ENCODE assay signal across 1 cellular context in the genomic region with DNA sequence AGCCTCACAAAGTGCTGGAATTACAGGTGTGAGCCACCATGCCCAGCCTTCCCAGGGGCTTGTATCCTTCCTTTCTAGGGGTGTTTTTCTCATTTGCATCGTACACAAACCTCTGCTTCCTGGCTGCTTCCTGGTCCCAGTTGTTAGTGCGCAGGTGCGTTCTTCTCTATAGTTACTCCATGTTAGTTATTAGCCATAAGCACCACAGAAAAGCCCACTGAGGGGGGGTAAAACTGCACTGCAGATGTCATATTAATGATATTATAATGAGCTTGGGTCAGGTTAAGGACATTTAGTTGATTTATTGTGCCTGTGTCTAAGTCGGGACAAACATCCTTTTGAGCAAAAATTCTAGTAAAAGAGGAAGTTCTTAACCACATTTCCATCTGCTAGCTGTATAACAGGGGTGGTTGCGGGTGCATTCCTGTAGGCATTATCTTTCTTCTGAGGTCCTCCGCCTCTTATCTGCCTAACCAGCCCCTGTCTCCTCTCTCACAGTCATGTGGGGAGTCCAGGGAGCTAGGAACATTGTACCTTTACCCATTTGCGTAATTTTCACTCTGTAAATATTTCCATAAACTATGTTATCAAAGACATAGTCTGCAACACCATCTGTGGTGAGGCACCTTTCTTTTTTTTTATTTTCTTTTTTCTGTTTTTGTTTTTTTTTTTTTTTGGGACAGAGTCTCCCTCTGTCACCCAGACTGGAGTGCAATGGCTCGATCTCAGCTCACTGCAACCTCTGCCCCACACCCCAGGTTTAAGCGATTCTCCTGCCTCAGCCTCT.
TF ChIP-seq lines count a peak whose summit lies in the region.

No MANE protein-coding gene starts in this region.

TF ChIP-seq in HepG2, 621 proteins besides CTCF, POLR2A, EP300 and RAD21 (continued from another document):
- TF ChIP-seq, protein P1, sequence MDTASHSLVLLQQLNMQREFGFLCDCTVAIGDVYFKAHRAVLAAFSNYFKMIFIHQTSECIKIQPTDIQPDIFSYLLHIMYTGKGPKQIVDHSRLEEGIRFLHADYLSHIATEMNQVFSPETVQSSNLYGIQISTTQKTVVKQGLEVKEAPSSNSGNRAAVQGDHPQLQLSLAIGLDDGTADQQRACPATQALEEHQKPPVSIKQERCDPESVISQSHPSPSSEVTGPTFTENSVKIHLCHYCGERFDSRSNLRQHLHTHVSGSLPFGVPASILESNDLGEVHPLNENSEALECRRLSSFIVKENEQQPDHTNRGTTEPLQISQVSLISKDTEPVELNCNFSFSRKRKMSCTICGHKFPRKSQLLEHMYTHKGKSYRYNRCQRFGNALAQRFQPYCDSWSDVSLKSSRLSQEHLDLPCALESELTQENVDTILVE (CRISPR knock-in tag; IDR thresholded peaks at IDR 0.05), result peak; percentile 60; the same call in 1 of the 2 replicates
- peak; percentile 33; the same call in 1 of the 2 replicates for TF ChIP-seq TOE1 (CRISPR knock-in tag; IDR thresholded peaks at IDR 0.05)
- TF ChIP-seq GATA4 (IDR thresholded peaks at IDR 0.05; ENCODE audit: borderline replicate concordance, low read depth), result peak; percentile 79; the same call in 1 of the 2 replicates
- peak; percentile 28; the same call in 1 of the 2 replicates for TF ChIP-seq ZNF205 (CRISPR knock-in tag; IDR thresholded peaks at IDR 0.05)
- TF ChIP-seq ZNF432 (CRISPR knock-in tag; IDR thresholded peaks at IDR 0.05; ENCODE audit: borderline replicate concordance), result no peak
- TF ChIP-seq, protein P2, sequence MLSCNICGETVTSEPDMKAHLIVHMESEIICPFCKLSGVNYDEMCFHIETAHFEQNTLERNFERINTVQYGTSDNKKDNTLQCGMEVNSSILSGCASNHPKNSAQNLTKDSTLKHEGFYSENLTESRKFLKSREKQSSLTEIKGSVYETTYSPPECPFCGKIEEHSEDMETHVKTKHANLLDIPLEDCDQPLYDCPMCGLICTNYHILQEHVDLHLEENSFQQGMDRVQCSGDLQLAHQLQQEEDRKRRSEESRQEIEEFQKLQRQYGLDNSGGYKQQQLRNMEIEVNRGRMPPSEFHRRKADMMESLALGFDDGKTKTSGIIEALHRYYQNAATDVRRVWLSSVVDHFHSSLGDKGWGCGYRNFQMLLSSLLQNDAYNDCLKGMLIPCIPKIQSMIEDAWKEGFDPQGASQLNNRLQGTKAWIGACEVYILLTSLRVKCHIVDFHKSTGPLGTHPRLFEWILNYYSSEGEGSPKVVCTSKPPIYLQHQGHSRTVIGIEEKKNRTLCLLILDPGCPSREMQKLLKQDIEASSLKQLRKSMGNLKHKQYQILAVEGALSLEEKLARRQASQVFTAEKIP (CRISPR knock-in tag; IDR thresholded peaks at IDR 0.05; ENCODE audit: borderline replicate concordance), result no peak
- no peak for TF ChIP-seq SMARCC2 (IDR thresholded peaks at IDR 0.05)
- TF ChIP-seq SRSF9 (IDR thresholded peaks at IDR 0.05; ENCODE audit: borderline replicate concordance, insufficient read depth, low read depth, low read length, poor library complexity, severe bottlenecking), result no peak
- TF ChIP-seq NPAS2 (CRISPR knock-in tag; IDR thresholded peaks at IDR 0.05; ENCODE audit: borderline replicate concordance), result no peak
- TF ChIP-seq, protein P3, sequence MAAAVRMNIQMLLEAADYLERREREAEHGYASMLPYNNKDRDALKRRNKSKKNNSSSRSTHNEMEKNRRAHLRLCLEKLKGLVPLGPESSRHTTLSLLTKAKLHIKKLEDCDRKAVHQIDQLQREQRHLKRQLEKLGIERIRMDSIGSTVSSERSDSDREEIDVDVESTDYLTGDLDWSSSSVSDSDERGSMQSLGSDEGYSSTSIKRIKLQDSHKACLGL (CRISPR knock-in tag; IDR thresholded peaks at IDR 0.05), result no peak
- TF ChIP-seq ZNF350 (CRISPR knock-in tag; IDR thresholded peaks at IDR 0.05; ENCODE audit: borderline replicate concordance, low read depth), result 0 out of 2 replicates have a peak, but pooled peaks have one; percentile 30
- TF ChIP-seq YEATS4 (CRISPR knock-in tag; IDR thresholded peaks at IDR 0.05; ENCODE audit: borderline replicate concordance), result no peak
- TF ChIP-seq SOX5 (CRISPR knock-in tag; IDR thresholded peaks at IDR 0.05; ENCODE audit: borderline replicate concordance), result peak; percentile 83
- TF ChIP-seq ZKSCAN1 (IDR thresholded peaks at IDR 0.05; ENCODE audit: low read length), result no peak
- TF ChIP-seq EEA1 (CRISPR knock-in tag; IDR thresholded peaks at IDR 0.05; ENCODE audit: borderline replicate concordance), result 0 out of 2 replicates have a peak, but pooled peaks have one; percentile 49
- 0 out of 2 replicates have a peak, but pooled peaks have one; percentile 43 for TF ChIP-seq MIER2 (CRISPR knock-in tag; IDR thresholded peaks at IDR 0.05)
- peak; percentile 40; the same call in 1 of the 2 replicates for TF ChIP-seq ZNF235 (CRISPR knock-in tag; IDR thresholded peaks at IDR 0.05; ENCODE audit: borderline replicate concordance)
- TF ChIP-seq ZMYM4 (CRISPR knock-in tag; IDR thresholded peaks at IDR 0.05), result peak; percentile 67
- no peak for TF ChIP-seq TOPORS (CRISPR knock-in tag; IDR thresholded peaks at IDR 0.05)
- no peak; the same call in 1 of the 2 replicates for TF ChIP-seq ZNF292 (CRISPR knock-in tag; IDR thresholded peaks at IDR 0.05; ENCODE audit: borderline replicate concordance, low read depth)
- TF ChIP-seq, protein P4, sequence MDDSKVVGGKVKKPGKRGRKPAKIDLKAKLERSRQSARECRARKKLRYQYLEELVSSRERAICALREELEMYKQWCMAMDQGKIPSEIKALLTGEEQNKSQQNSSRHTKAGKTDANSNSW (CRISPR knock-in tag; IDR thresholded peaks at IDR 0.05; ENCODE audit: borderline replicate concordance), result no peak
- TF ChIP-seq, protein P5, sequence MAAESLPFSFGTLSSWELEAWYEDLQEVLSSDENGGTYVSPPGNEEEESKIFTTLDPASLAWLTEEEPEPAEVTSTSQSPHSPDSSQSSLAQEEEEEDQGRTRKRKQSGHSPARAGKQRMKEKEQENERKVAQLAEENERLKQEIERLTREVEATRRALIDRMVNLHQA (CRISPR knock-in tag; IDR thresholded peaks at IDR 0.05), result no peak
- peak; percentile 51; the same call in 1 of the 2 replicates for TF ChIP-seq NFIC (IDR thresholded peaks at IDR 0.05; ENCODE audit: low read length)
- peak; percentile 88 for TF ChIP-seq POGZ (CRISPR knock-in tag; IDR thresholded peaks at IDR 0.05)
- TF ChIP-seq, protein P6, sequence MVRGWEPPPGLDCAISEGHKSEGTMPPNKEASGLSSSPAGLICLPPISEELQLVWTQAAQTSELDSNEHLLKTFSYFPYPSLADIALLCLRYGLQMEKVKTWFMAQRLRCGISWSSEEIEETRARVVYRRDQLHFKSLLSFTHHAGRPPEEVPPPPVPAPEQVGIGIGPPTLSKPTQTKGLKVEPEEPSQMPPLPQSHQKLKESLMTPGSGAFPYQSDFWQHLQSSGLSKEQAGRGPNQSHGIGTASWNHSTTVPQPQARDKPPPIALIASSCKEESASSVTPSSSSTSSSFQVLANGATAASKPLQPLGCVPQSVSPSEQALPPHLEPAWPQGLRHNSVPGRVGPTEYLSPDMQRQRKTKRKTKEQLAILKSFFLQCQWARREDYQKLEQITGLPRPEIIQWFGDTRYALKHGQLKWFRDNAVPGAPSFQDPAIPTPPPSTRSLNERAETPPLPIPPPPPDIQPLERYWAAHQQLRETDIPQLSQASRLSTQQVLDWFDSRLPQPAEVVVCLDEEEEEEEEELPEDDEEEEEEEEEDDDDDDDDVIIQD (CRISPR knock-in tag; IDR thresholded peaks at IDR 0.05; ENCODE audit: low read depth), result peak; percentile 81; the same call in 1 of the 2 replicates
- TF ChIP-seq ZNF121 (CRISPR knock-in tag; IDR thresholded peaks at IDR 0.05), result no peak
- TF ChIP-seq ATF7 (IDR thresholded peaks at IDR 0.05), result peak; percentile 1; the same call in 1 of the 2 replicates
- no peak for TF ChIP-seq ATF7 (CRISPR knock-in tag; IDR thresholded peaks at IDR 0.05)
- TF ChIP-seq HOXA9 (CRISPR knock-in tag; IDR thresholded peaks at IDR 0.05; ENCODE audit: borderline replicate concordance), result no peak
- no peak for TF ChIP-seq KMT2B (CRISPR knock-in tag; IDR thresholded peaks at IDR 0.05)
- TF ChIP-seq KDM2A (CRISPR knock-in tag; IDR thresholded peaks at IDR 0.05; ENCODE audit: borderline replicate concordance, low read depth), result no peak
- TF ChIP-seq NAIF1 (CRISPR knock-in tag; IDR thresholded peaks at IDR 0.05; ENCODE audit: borderline replicate concordance), result no peak
- TF ChIP-seq, protein P7, sequence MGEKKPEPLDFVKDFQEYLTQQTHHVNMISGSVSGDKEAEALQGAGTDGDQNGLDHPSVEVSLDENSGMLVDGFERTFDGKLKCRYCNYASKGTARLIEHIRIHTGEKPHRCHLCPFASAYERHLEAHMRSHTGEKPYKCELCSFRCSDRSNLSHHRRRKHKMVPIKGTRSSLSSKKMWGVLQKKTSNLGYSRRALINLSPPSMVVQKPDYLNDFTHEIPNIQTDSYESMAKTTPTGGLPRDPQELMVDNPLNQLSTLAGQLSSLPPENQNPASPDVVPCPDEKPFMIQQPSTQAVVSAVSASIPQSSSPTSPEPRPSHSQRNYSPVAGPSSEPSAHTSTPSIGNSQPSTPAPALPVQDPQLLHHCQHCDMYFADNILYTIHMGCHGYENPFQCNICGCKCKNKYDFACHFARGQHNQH (CRISPR knock-in tag; IDR thresholded peaks at IDR 0.05), result peak; percentile 84; the same call in 1 of the 2 replicates
- TF ChIP-seq ZNF782 (CRISPR knock-in tag; IDR thresholded peaks at IDR 0.05; ENCODE audit: borderline replicate concordance), result no peak
- no peak for TF ChIP-seq YEATS2 (CRISPR knock-in tag; IDR thresholded peaks at IDR 0.05; ENCODE audit: borderline replicate concordance)
- no peak for TF ChIP-seq ZC3H13 (CRISPR knock-in tag; IDR thresholded peaks at IDR 0.05)
- TF ChIP-seq ZNF562 (CRISPR knock-in tag; IDR thresholded peaks at IDR 0.05; ENCODE audit: borderline replicate concordance), result no peak
- no peak for TF ChIP-seq ZNF20 (CRISPR knock-in tag; IDR thresholded peaks at IDR 0.05)
